ENCODE assay signal across 13 cellular contexts in the genomic region with DNA sequence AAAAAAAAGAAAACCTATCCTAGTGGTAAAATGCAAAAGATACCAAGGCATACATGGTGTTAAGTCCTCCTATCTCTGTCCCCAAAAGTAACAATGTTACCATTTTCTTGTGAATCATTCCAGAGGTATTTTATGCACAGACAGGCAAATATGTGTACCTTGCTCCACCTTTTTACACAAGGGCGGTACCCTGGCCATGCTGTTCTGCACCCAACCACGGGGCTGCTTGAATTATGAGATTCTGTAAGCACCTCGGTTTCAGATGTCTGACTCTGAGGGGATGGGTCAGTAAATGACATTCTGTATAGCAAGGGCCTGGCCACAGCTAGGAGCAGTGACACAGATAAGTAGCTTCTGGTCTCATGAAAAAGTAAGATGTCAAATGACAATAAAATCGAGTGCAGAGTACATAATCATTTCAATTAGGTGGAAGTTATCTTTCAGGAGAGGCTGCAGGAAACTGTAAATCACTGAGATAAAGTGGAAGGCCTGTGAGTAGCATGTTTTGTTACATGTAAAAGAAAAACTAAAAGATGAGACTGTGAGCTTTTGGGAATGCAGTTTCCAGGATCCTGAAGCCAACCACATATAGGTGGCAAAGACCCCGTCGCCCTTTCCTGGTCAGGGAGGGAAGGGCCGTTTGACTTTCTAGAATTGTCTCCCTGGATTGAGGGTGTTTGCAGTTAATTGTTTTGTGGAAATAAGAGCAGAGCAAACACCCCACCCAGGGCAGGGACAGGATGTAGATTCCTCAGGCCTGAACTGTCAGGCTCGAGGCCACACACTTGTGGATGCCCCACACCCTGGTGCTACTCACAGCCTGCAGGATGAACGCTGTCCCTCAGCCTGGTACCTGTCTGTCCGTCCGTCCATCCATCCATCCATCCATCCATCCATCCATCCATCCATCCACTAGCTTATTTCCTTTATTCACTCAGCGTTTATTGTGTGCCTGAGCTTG. TPM values are rescaled to one million over a fixed set of nuclear protein-coding genes. Genes with fewer than 3 reads are reported as not detected.
DNase-seq lines count a peak whose midpoint lies in the region; ATAC-seq and TF ChIP-seq lines count a peak whose summit lies in the region.
"Had no signal": no experiment of that assay in that cellular context is flagged by ENCODE, and none has a peak within 500 bp of the region (broad histone marks: within the 10 kb centered on the region; RNA-seq: fewer than 3 reads in every experiment).

No MANE protein-coding gene starts in this region.

- 0 out of 2 replicates have a peak, but pooled peaks cover under 1% of the 10 kb centered on the region for H3K4me1 ChIP-seq in GM23338 (ENCODE audit: insufficient read depth)
- peaks cover 7% of the 10 kb centered on the region for H3K4me1 ChIP-seq in endodermal cell (ENCODE audit: control insufficient read depth, insufficient read depth, low read length)
- peaks cover 27% of the 10 kb centered on the region for H3K4me1 ChIP-seq in osteoblast (ENCODE audit: insufficient read depth, low read length)

- H3K27ac Mint-ChIP-seq in GM23338: no peak overlapping the region
- no peak overlapping the region for H3K27ac Mint-ChIP-seq in endodermal cell
- H3K27ac Mint-ChIP-seq in activated T-helper 1 cell treated with anti-CD3 and anti-CD28 coated beads, Interleukin-12 subunit alpha, Interleukin-12 subunit beta, Interleukin-2, Interleukin-4 antibody, amounts not matched to agents 30 ng/mL and 10 ng/mL and 1 ng/mL, durations not matched to agents 14 hours and 24 hours and 36 hours: no peak overlapping the region
- H3K27ac Mint-ChIP-seq: activated CD4-positive, alpha-beta memory T cell treated with anti-CD3 and anti-CD28 coated beads for 36 hours had no signal

- H3K4me3 Mint-ChIP-seq in GM23338 (no peak overlapping the region), endodermal cell (no peak overlapping the region)
- no peak overlapping the region for H3K4me3 Mint-ChIP-seq in activated T-helper 1 cell treated with anti-CD3 and anti-CD28 coated beads, Interleukin-12 subunit alpha, Interleukin-12 subunit beta, Interleukin-2, Interleukin-4 antibody, amounts not matched to agents 30 ng/mL and 10 ng/mL and 1 ng/mL, durations not matched to agents 14 hours and 24 hours and 36 hours
- no peak overlapping the region for H3K4me3 Mint-ChIP-seq in activated T-cell treated with anti-CD3 and anti-CD28 coated beads, Interleukin-2, amount 50 U/mL, for 4 hours
- H3K4me3 Mint-ChIP-seq: activated CD4-positive, alpha-beta memory T cell treated with anti-CD3 and anti-CD28 coated beads for 36 hours; central memory CD8-positive, alpha-beta T cell had no signal

- peaks cover 3% of the 10 kb centered on the region; the same call in 1 of the 3 replicates for H3K9me3 Mint-ChIP-seq in GM23338
- H3K9me3 Mint-ChIP-seq in endodermal cell: no peaks in the 10 kb centered on the region
- no peaks in the 10 kb centered on the region for H3K9me3 Mint-ChIP-seq in activated T-helper 1 cell treated with anti-CD3 and anti-CD28 coated beads, Interleukin-12 subunit alpha, Interleukin-12 subunit beta, Interleukin-2, Interleukin-4 antibody, amounts not matched to agents 30 ng/mL and 10 ng/mL and 1 ng/mL, durations not matched to agents 14 hours and 24 hours and 36 hours
- H3K9me3 Mint-ChIP-seq in activated T-cell treated with anti-CD3 and anti-CD28 coated beads, Interleukin-2, amount 50 U/mL, for 4 hours: no peaks in the 10 kb centered on the region
- H3K9me3 Mint-ChIP-seq: activated CD4-positive, alpha-beta memory T cell treated with anti-CD3 and anti-CD28 coated beads for 36 hours; central memory CD8-positive, alpha-beta T cell had no signal

- H4K20me1 ChIP-seq in GM23338 (replicated peaks; ENCODE audit: insufficient read depth): no peaks in the 10 kb centered on the region
- H4K20me1 ChIP-seq in osteoblast (ENCODE audit: insufficient read depth, low read length): no peaks in the 10 kb centered on the region

- no peak overlapping the region for H3K4me2 ChIP-seq in GM23338
- no peak overlapping the region for H3K4me2 ChIP-seq in osteoblast (ENCODE audit: insufficient read depth, low read length)

- no peak overlapping the region for H3K9ac ChIP-seq in endodermal cell (ENCODE audit: extremely low read depth, low read length, poor library complexity, severe bottlenecking)

- DNase-seq in GM23338 (ENCODE audit: low spot score): no peak
- peak; percentile 39 for DNase-seq in NCI-H510A (lab: John Stamatoyannopoulos, UW)
- DNase-seq in endodermal cell: peak; percentile 43
- DNase-seq in osteoblast (ENCODE audit: insufficient read length, low spot score, missing footprints): peak; percentile 50
- DNase-seq in activated T-helper 1 cell treated with anti-CD3 and anti-CD28 coated beads, Interleukin-12 subunit alpha, Interleukin-12 subunit beta, Interleukin-2, Interleukin-4 antibody, amounts not matched to agents 30 ng/mL and 10 ng/mL and 1 ng/mL, durations not matched to agents 14 hours and 24 hours and 36 hours (ENCODE audit: low spot score): no peak
- no peak for DNase-seq in activated T-cell treated with anti-CD3 and anti-CD28 coated beads, Interleukin-2, amount 50 U/mL, for 4 hours
- no peak for DNase-seq in activated CD4-positive, alpha-beta T cell treated with anti-CD3 and anti-CD28 coated beads for 1 hour
- DNase-seq: activated CD4-positive, alpha-beta memory T cell treated with anti-CD3 and anti-CD28 coated beads for 36 hours; activated naive CD4-positive, alpha-beta T cell treated with Interleukin-2 at 50 U/mL for 16 hours; H7; KG1 had no signal

- WGBS in endodermal cell (ENCODE audit: insufficient coverage in 1 of 2, insufficient read length in 1 of 2), 2 experiments: 83 to 89% methylated on average over 7 to 12 of the region's 12 CpGs

- H3K79me2 ChIP-seq in GM23338 (replicated peaks; ENCODE audit: insufficient read depth) (no peaks in the 10 kb centered on the region), osteoblast (ENCODE audit: insufficient read depth, low read length) (no peaks in the 10 kb centered on the region)

- TF ChIP-seq CTCF in GM23338 (conservative IDR thresholded peaks at IDR 0.05; ENCODE audit: low read depth in 2 of 2) (no peak), endodermal cell (conservative IDR thresholded peaks at IDR 0.05) (no peak), osteoblast (IDR thresholded peaks at IDR 0.05; ENCODE audit: extremely low read depth, low read depth, low read length) (no peak)

- H3F3A ChIP-seq in GM23338 (replicated peaks; ENCODE audit: low read depth): no peaks in the 10 kb centered on the region

- H2AFZ ChIP-seq in GM23338 (0 out of 2 replicates have a peak overlapping the region, but pooled peaks have one; percentile 38), osteoblast (ENCODE audit: low read length) (peak overlapping the region; percentile 49)

- H3K9me2 ChIP-seq in GM23338 (ENCODE audit: insufficient read depth): no peaks in the 10 kb centered on the region

- intact Hi-C loops in activated T-helper 1 cell treated with anti-CD3 and anti-CD28 coated beads, Interleukin-12 subunit alpha, Interleukin-12 subunit beta, Interleukin-2, Interleukin-4 antibody, amounts not matched to agents 30 ng/mL and 10 ng/mL and 1 ng/mL, durations not matched to agents 14 hours and 24 hours and 36 hours (cut with micrococcal nuclease): no loop called here

- H3K27ac ChIP-seq in GM23338 (ENCODE audit: low read depth) (no peak overlapping the region), endodermal cell (ENCODE audit: low read depth, low read length) (no peak overlapping the region), osteoblast (ENCODE audit: low read depth, low read length) (no peak overlapping the region)
- H3K27ac ChIP-seq: neutrophil had no signal

- H3K4me1 Mint-ChIP-seq in GM23338: peaks cover 5% of the 10 kb centered on the region; the same call in 2 of the 3 replicates
- peaks cover 11% of the 10 kb centered on the region for H3K4me1 Mint-ChIP-seq in endodermal cell
- H3K4me1 Mint-ChIP-seq in activated T-helper 1 cell treated with anti-CD3 and anti-CD28 coated beads, Interleukin-12 subunit alpha, Interleukin-12 subunit beta, Interleukin-2, Interleukin-4 antibody, amounts not matched to agents 30 ng/mL and 10 ng/mL and 1 ng/mL, durations not matched to agents 14 hours and 24 hours and 36 hours (ENCODE audit: low read depth): peaks cover 8% of the 10 kb centered on the region
- peaks cover 6% of the 10 kb centered on the region for H3K4me1 Mint-ChIP-seq in activated T-cell treated with anti-CD3 and anti-CD28 coated beads, Interleukin-2, amount 50 U/mL, for 4 hours (ENCODE audit: low read depth)

- H3K36me3 Mint-ChIP-seq in GM23338 (ENCODE audit: low read depth): no peaks in the 10 kb centered on the region
- H3K36me3 Mint-ChIP-seq in endodermal cell (ENCODE audit: low read depth): no peaks in the 10 kb centered on the region
- H3K36me3 Mint-ChIP-seq in activated T-helper 1 cell treated with anti-CD3 and anti-CD28 coated beads, Interleukin-12 subunit alpha, Interleukin-12 subunit beta, Interleukin-2, Interleukin-4 antibody, amounts not matched to agents 30 ng/mL and 10 ng/mL and 1 ng/mL, durations not matched to agents 14 hours and 24 hours and 36 hours (ENCODE audit: low read depth): peaks cover 2% of the 10 kb centered on the region
- no peaks in the 10 kb centered on the region for H3K36me3 Mint-ChIP-seq in activated T-cell treated with anti-CD3 and anti-CD28 coated beads, Interleukin-2, amount 50 U/mL, for 4 hours (ENCODE audit: insufficient read depth)
- H3K36me3 Mint-ChIP-seq: activated CD4-positive, alpha-beta memory T cell treated with anti-CD3 and anti-CD28 coated beads for 36 hours had no signal

- no peaks in the 10 kb centered on the region for H3K27me3 ChIP-seq in GM23338 (ENCODE audit: insufficient read depth)
- H3K27me3 ChIP-seq in endodermal cell (ENCODE audit: control insufficient read depth, insufficient read depth, low read length, poor library complexity, severe bottlenecking): no peaks in the 10 kb centered on the region
- no peaks in the 10 kb centered on the region for H3K27me3 ChIP-seq in osteoblast (ENCODE audit: insufficient read depth, low read length)
- H3K27me3 ChIP-seq: neutrophil had no signal

- H3K9me3 ChIP-seq in endodermal cell (ENCODE audit: control insufficient read depth, low read length) (no peaks in the 10 kb centered on the region), osteoblast (ENCODE audit: low read depth, low read length) (no peaks in the 10 kb centered on the region)
- H3K9me3 ChIP-seq: neutrophil had no signal

- H3K4me3 ChIP-seq in GM23338 (no peak overlapping the region), endodermal cell (ENCODE audit: low read length) (no peak overlapping the region), osteoblast (ENCODE audit: insufficient read depth, low read length) (no peak overlapping the region)

- H3K27me3 Mint-ChIP-seq in GM23338 (ENCODE audit: insufficient read depth, low read depth, poor library complexity): peaks cover 6% of the 10 kb centered on the region
- no peaks in the 10 kb centered on the region for H3K27me3 Mint-ChIP-seq in endodermal cell (ENCODE audit: insufficient read depth)
- H3K27me3 Mint-ChIP-seq in activated T-helper 1 cell treated with anti-CD3 and anti-CD28 coated beads, Interleukin-12 subunit alpha, Interleukin-12 subunit beta, Interleukin-2, Interleukin-4 antibody, amounts not matched to agents 30 ng/mL and 10 ng/mL and 1 ng/mL, durations not matched to agents 14 hours and 24 hours and 36 hours (ENCODE audit: insufficient read depth): no peaks in the 10 kb centered on the region
- H3K27me3 Mint-ChIP-seq in activated T-cell treated with anti-CD3 and anti-CD28 coated beads, Interleukin-2, amount 50 U/mL, for 4 hours (ENCODE audit: low read depth): no peaks in the 10 kb centered on the region
- H3K27me3 Mint-ChIP-seq: activated CD4-positive, alpha-beta memory T cell treated with anti-CD3 and anti-CD28 coated beads for 36 hours; central memory CD8-positive, alpha-beta T cell had no signal

- H3K36me3 ChIP-seq in GM23338 (ENCODE audit: insufficient read depth) (no peaks in the 10 kb centered on the region; the same call in 1 of the 2 replicates), endodermal cell (ENCODE audit: control insufficient read depth, insufficient read depth, low read length) (no peaks in the 10 kb centered on the region), osteoblast (ENCODE audit: insufficient read depth, low read length) (no peaks in the 10 kb centered on the region)
- H3K36me3 ChIP-seq: neutrophil had no signal

- ATAC-seq in GM23338: no peak
- ATAC-seq in activated T-cell treated with anti-CD3 and anti-CD28 coated beads, Interleukin-2, amount 50 U/mL, for 4 hours: no peak

RNA-seq across cellular contexts. Expression of a gene that starts 30.2 kb away (rescaled TPM):
- 155 and 179 TPM in 2 replicates for total RNA-seq in GM23338 (2014; rRNA removed; shearing (Covaris generic))
- 36.5 and 39.7 TPM in 2 replicates for polyA plus RNA-seq in GM23338 (2016; fragmentation: Nextera tagmentation; extraction: Ambion mirVana)
- 100 to 1,000 TPM; 212 to 221 TPM for total RNA-seq in endodermal cell
- 86.0 TPM for polyA plus RNA-seq in endodermal cell (2013, experiment 1 of 2)
- polyA plus RNA-seq in endodermal cell (2013, experiment 2 of 2): 96.0 TPM
- 259 and 274 TPM in 2 replicates for total RNA-seq in osteoblast
- total RNA-seq in activated T-helper 1 cell treated with anti-CD3 and anti-CD28 coated beads, Interleukin-12 subunit alpha, Interleukin-12 subunit beta, Interleukin-2, Interleukin-4 antibody, amounts not matched to agents 30 ng/mL and 10 ng/mL and 1 ng/mL, durations not matched to agents 14 hours and 24 hours and 36 hours: 22.3 and 24.1 TPM in 2 replicates
- 10 to 100 TPM; 16.4 to 23.4 (median 19.4) TPM for total RNA-seq in activated T-cell treated with anti-CD3 and anti-CD28 coated beads, Interleukin-2, amount 50 U/mL, for 4 hours

Comparison
In these comparisons a context has a peak if more than half of its experiments do, and no peak if none do; other contexts are left out.
1. DNase-seq: peak in NCI-H510A (single experiment), endodermal cell (single experiment) and osteoblast (single experiment); none in GM23338 (single experiment), activated T-helper 1 cell treated with anti-CD3 and anti-CD28 coated beads, Interleukin-12 subunit alpha, Interleukin-12 subunit beta, Interleukin-2, Interleukin-4 antibody, amounts not matched to agents 30 ng/mL and 10 ng/mL and 1 ng/mL, durations not matched to agents 14 hours and 24 hours and 36 hours (single experiment), activated T-cell treated with anti-CD3 and anti-CD28 coated beads, Interleukin-2, amount 50 U/mL, for 4 hours (single experiment) and activated CD4-positive, alpha-beta T cell treated with anti-CD3 and anti-CD28 coated beads for 1 hour (single experiment).